ENCODE assay signal across 1 cellular context in genomic region chr9:127199001-127199791, GRCh38.
A peak's percentile ranks its signal among the peaks of the same experiment; 100 is the strongest.
TF ChIP-seq lines count a peak whose summit lies in the region.

No MANE protein-coding gene starts in this region.

TF ChIP-seq in K562, 482 proteins besides CTCF, POLR2A, EP300 and RAD21 (continued from another document):
- TF ChIP-seq THRB (CRISPR knock-in tag; conservative IDR thresholded peaks at IDR 0.05) (no peak), ZFP30 (CRISPR knock-in tag; IDR thresholded peaks at IDR 0.05; ENCODE audit: borderline replicate concordance) (no peak), SRSF9 (IDR thresholded peaks at IDR 0.05; ENCODE audit: borderline replicate concordance, low read depth, low read length) (no peak), ZNF431 (CRISPR knock-in tag; IDR thresholded peaks at IDR 0.05) (0 out of 2 replicates have a peak, but pooled peaks have one; percentile 31), TCF15 (CRISPR knock-in tag; IDR thresholded peaks at IDR 0.05) (no peak), RAD51 (IDR thresholded peaks at IDR 0.05; ENCODE audit: borderline replicate concordance, low read depth) (no peak), MAX (CRISPR knock-in tag; IDR thresholded peaks at IDR 0.05) (peak; percentile 22; the same call in 1 of the 2 replicates), C11orf30 (IDR thresholded peaks at IDR 0.05; ENCODE audit: low read depth) (no peak), E2F8 (IDR thresholded peaks at IDR 0.05; ENCODE audit: low read depth, partially characterized antibody) (no peak), SMC3 (conservative IDR thresholded peaks at IDR 0.05; ENCODE audit: insufficient read depth, low read depth, low read length) (peak; percentile 97), SRF (CRISPR knock-in tag; IDR thresholded peaks at IDR 0.05) (no peak), MEF2D (tag; conservative IDR thresholded peaks at IDR 0.05; ENCODE audit: low read depth) (no peak), NFIC (IDR thresholded peaks at IDR 0.05) (no peak), YY1 (IDR thresholded peaks at IDR 0.05; ENCODE audit: borderline replicate concordance in 1 of 3, control insufficient read depth in 1 of 3, extremely low read depth in 1 of 3, insufficient read depth in 3 of 3, insufficient read length in 1 of 3, insufficient replicate concordance in 2 of 3, low read depth in 1 of 3, low read length in 2 of 3) (peak in 1 of 3 experiments; percentile 24), TEAD1 (CRISPR knock-in tag; IDR thresholded peaks at IDR 0.05) (peak in 1 of 2 experiments; percentile 78; a peak in 2 of 4 replicates), ZSCAN32 (CRISPR knock-in tag; IDR thresholded peaks at IDR 0.05) (no peak), RREB1 (CRISPR knock-in tag; IDR thresholded peaks at IDR 0.05) (no peak), ZBTB7A (IDR thresholded peaks at IDR 0.05; ENCODE audit: borderline replicate concordance, control insufficient read depth, low read depth, low read length) (no peak), HDGF (IDR thresholded peaks at IDR 0.05) (no peak), JUND (IDR thresholded peaks at IDR 0.05; ENCODE audit: borderline replicate concordance, low read depth, low read length) (no peak), JUND (tag; IDR thresholded peaks at IDR 0.05; ENCODE audit: borderline replicate concordance, low read depth, low read length) (peak; percentile 16; the same call in 1 of the 3 replicates), STAG1 (CRISPR knock-in tag; IDR thresholded peaks at IDR 0.05; ENCODE audit: borderline replicate concordance) (peak; percentile 94), PRPF4 (IDR thresholded peaks at IDR 0.05; ENCODE audit: insufficient read depth, low read depth, low read length, poor library complexity, severe bottlenecking) (no peak), MYC (IDR thresholded peaks at IDR 0.05; ENCODE audit: low read depth, low read length) (peak; percentile 13; the same call in 1 of the 2 replicates), MYC (CRISPR knock-in tag; IDR thresholded peaks at IDR 0.05; ENCODE audit: borderline replicate concordance, low read depth) (no peak), RBM25 (IDR thresholded peaks at IDR 0.05; ENCODE audit: low read depth, low read length, severe bottlenecking) (no peak), HSF4 (CRISPR knock-in tag; IDR thresholded peaks at IDR 0.05; ENCODE audit: borderline replicate concordance) (no peak), ELF2 (CRISPR knock-in tag; IDR thresholded peaks at IDR 0.05) (no peak)
- TF ChIP-seq, protein P1, sequence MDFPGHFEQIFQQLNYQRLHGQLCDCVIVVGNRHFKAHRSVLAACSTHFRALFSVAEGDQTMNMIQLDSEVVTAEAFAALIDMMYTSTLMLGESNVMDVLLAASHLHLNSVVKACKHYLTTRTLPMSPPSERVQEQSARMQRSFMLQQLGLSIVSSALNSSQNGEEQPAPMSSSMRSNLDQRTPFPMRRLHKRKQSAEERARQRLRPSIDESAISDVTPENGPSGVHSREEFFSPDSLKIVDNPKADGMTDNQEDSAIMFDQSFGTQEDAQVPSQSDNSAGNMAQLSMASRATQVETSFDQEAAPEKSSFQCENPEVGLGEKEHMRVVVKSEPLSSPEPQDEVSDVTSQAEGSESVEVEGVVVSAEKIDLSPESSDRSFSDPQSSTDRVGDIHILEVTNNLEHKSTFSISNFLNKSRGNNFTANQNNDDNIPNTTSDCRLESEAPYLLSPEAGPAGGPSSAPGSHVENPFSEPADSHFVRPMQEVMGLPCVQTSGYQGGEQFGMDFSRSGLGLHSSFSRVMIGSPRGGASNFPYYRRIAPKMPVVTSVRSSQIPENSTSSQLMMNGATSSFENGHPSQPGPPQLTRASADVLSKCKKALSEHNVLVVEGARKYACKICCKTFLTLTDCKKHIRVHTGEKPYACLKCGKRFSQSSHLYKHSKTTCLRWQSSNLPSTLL (IDR thresholded peaks at IDR 0.05): no peak
TF ChIP-seq in K562: peak in this region for 18.
